18 cellular contexts compared by ENCODE assay signal in the genomic region with DNA sequence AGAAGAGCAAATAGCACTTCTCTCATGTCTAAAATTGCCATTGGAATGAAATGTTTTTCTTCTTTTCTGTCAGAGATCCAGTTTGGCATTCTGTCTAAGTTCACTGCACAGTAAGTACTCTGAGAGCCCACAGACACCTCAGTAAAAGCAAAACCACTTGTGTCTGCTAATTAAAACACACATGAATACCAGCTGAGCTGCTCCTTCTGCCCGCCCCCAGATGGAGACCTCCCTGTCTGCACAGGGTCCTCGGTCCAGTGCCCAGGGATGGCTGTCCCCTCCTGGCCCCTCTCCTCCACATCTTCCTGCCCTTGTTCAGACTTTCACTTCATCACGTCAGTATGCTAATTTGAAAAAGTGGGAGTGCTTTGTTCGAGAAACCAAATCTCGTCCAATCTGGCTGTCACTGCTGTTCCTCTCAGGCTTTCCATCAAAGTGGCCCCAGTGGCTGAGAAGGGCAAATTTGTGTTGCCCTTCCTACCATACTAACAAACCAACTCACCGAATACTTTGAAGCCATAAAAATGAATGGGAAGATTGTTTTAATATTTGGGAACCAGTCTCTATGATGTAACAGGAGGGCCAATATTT. TPM values are rescaled to one million over a fixed set of nuclear protein-coding genes. Genes with fewer than 3 reads are reported as not detected.
DNase-seq lines count a peak whose midpoint lies in the region; ATAC-seq and TF ChIP-seq lines count a peak whose summit lies in the region.
"Had no signal": no experiment of that assay in that cellular context is flagged by ENCODE, and none has a peak within 500 bp of the region (broad histone marks: within the 10 kb centered on the region; RNA-seq: fewer than 3 reads in every experiment).

No MANE protein-coding gene starts in this region.

- peaks cover 4% of the 10 kb centered on the region; the same call in 1 of the 2 replicates for H3K4me1 ChIP-seq in IMR-90 (ENCODE audit: control insufficient read depth, insufficient read depth, low read length)

- TF ChIP-seq CTCF in IMR-90 (conservative IDR thresholded peaks at IDR 0.05; ENCODE audit: low read depth, low read length) (no peak), nephron (IDR thresholded peaks at IDR 0.05; ENCODE audit: unreplicated experiment in 3 of 3) (no peak), glutamatergic neuron (IDR thresholded peaks at IDR 0.05; ENCODE audit: partially characterized antibody, unreplicated experiment) (no peak)

- H3K36me3 ChIP-seq in IMR-90 (ENCODE audit: control insufficient read depth, insufficient read depth, low read length) = no peaks in the 10 kb centered on the region
- H3K36me3 ChIP-seq: transverse colon had no signal

- H3K4me2 ChIP-seq in IMR-90 (ENCODE audit: low read depth, low read length) = peak overlapping the region; percentile 57; the same call in 1 of the 2 replicates

- H3K4me3 ChIP-seq in IMR-90 (ENCODE audit: insufficient read depth, low read depth, low read length) = no peak overlapping the region
- H3K4me3 ChIP-seq: lung, transverse colon had no signal

- no peaks in the 10 kb centered on the region for H3K9me3 ChIP-seq in IMR-90 (ENCODE audit: control insufficient read depth, insufficient read depth, low read length)
- H3K9me3 ChIP-seq: transverse colon had no signal

- H2BK20ac ChIP-seq in IMR-90 (ENCODE audit: low read depth, low read length) = no peak overlapping the region

- H4K91ac ChIP-seq in IMR-90 (ENCODE audit: insufficient read depth, low read depth, low read length) = no peak overlapping the region

- no peak overlapping the region for H3K4ac ChIP-seq in IMR-90 (ENCODE audit: low read depth, low read length)

- BruUV-seq in IMR-90 (replicated peaks; lab: Mats Ljungman, UMichigan) = no TSS peak

- no peaks in the 10 kb centered on the region for H3K27me3 Mint-ChIP-seq in nephron (ENCODE audit: low read depth)
- H3K27me3 Mint-ChIP-seq in glutamatergic neuron (ENCODE audit: unreplicated experiment) = no peaks in the 10 kb centered on the region

- H2BK5ac ChIP-seq in IMR-90 (ENCODE audit: low read depth, low read length, poor library complexity, severe bottlenecking) = no peak overlapping the region

- H3K56ac ChIP-seq in IMR-90 (ENCODE audit: extremely low read depth, insufficient read depth, low read length) = no peak overlapping the region

- intact Hi-C loops in IMR-90 (cut with micrococcal nuclease) = no loop called here

- POLR2A ChIA-PET in IMR-90 (lab: Charles Lee; ENCODE audit: unreplicated experiment) = no interaction called here

- no peaks in the 10 kb centered on the region for H3K9me3 Mint-ChIP-seq in nephron
- no peaks in the 10 kb centered on the region for H3K9me3 Mint-ChIP-seq in glutamatergic neuron (ENCODE audit: unreplicated experiment)

- CTCF ChIA-PET in IMR-90 (lab: Yijun Ruan, JAX) = no interaction called here

- no peak overlapping the region for H4K5ac ChIP-seq in IMR-90 (ENCODE audit: low read depth, low read length)

- no peak overlapping the region for H3K14ac ChIP-seq in IMR-90 (replicated peaks; ENCODE audit: low read depth, low read length)

- H3K4me1 Mint-ChIP-seq in nephron (peaks cover 53% of the 10 kb centered on the region), glutamatergic neuron (ENCODE audit: low read depth, unreplicated experiment) (peaks cover 6% of the 10 kb centered on the region)

- no peak overlapping the region for H4K8ac ChIP-seq in IMR-90 (ENCODE audit: low read depth in 2 of 2, low read length in 2 of 2)

- peak overlapping the region; percentile 48 to 63 (median 53) for H3K27ac Mint-ChIP-seq in nephron
- H3K27ac Mint-ChIP-seq in glutamatergic neuron (ENCODE audit: unreplicated experiment) = no peak overlapping the region
- H3K27ac Mint-ChIP-seq: activated naive CD8-positive, alpha-beta T cell had no signal

- WGBS in IMR-90 (ENCODE audit: extremely low coverage in 2 of 2, insufficient read length in 1 of 2), 2 experiments = no CpG with 5 or more reads among the region's 6 CpGs

- no peak overlapping the region for H3K18ac ChIP-seq in IMR-90 (ENCODE audit: low read depth, low read length)

- H3K9me1 ChIP-seq in IMR-90 (ENCODE audit: insufficient read depth, low read length) = peaks cover 3% of the 10 kb centered on the region; the same call in 1 of the 2 replicates

- no peak for TF ChIP-seq POLR2A in IMR-90 (IDR thresholded peaks at IDR 0.05; ENCODE audit: low read depth, low read length)

- ATAC-seq in IMR-90 (ENCODE audit: low read depth) = no peak

- H2BK120ac ChIP-seq in IMR-90 (ENCODE audit: low read depth, low read length) = no peak overlapping the region

- no peak overlapping the region for H2BK15ac ChIP-seq in IMR-90 (ENCODE audit: low read depth, low read length)

- TF ChIP-seq RAD21 in IMR-90 (IDR thresholded peaks at IDR 0.05; ENCODE audit: low read length) = no peak

- peaks cover 5% of the 10 kb centered on the region for H3K36me3 Mint-ChIP-seq in nephron (ENCODE audit: low read depth)
- no peaks in the 10 kb centered on the region for H3K36me3 Mint-ChIP-seq in glutamatergic neuron (ENCODE audit: unreplicated experiment)

- H4K20me1 ChIP-seq in IMR-90 (ENCODE audit: insufficient read depth, low read length) = no peaks in the 10 kb centered on the region

- H3K9ac ChIP-seq in IMR-90 (ENCODE audit: low read depth, low read length) = no peak overlapping the region

- H3K79me1 ChIP-seq in IMR-90 (ENCODE audit: low read depth in 1 of 2, low read length in 2 of 2) = no peaks in the 10 kb centered on the region

- H2AFZ ChIP-seq in IMR-90 (replicated peaks; ENCODE audit: low read length, poor library complexity) = peak overlapping the region; percentile 54

- no peak overlapping the region for H2AK9ac ChIP-seq in IMR-90 (replicated peaks; ENCODE audit: low read depth, low read length, poor library complexity)

- peaks cover 14% of the 10 kb centered on the region for H3K27me3 ChIP-seq in IMR-90 (ENCODE audit: control insufficient read depth, insufficient read depth, low read length)
- H3K27me3 ChIP-seq: transverse colon had no signal

- no peak overlapping the region for H3K23ac ChIP-seq in IMR-90 (ENCODE audit: low read depth, low read length)

- in situ Hi-C loops in IMR-90 (cut with MboI; ENCODE audit: low sequenced_read_pairs) = no loop called here

- H3K27ac ChIP-seq in IMR-90 (ENCODE audit: insufficient read depth, low read length) = no peak overlapping the region
- H3K27ac ChIP-seq: transverse colon had no signal

- peak; percentile 5 for DNase-seq in EL
- no peak for DNase-seq in IMR-90
- DNase-seq in fibroblast of peridontal ligament (ENCODE audit: extremely low read depth) = peak; percentile 13
- DNase-seq in cerebellum (ENCODE audit: low spot score) = no peak
- no peak for DNase-seq in NCI-H1417 treated with DMSO at 0.1 percent for 48 hours (lab: John Stamatoyannopoulos, UW)
- DNase-seq in glutamatergic neuron = no peak
- DNase-seq in dedifferentiated amniotic fluid mesenchymal stem cell (ENCODE audit: extremely low spot score) = no peak
- DNase-seq: activated CD4-positive, CD25-positive, alpha-beta regulatory T cell treated with anti-CD3 and anti-CD28 coated beads, Interleukin-2, amount 50 U/mL, for 72 hours; erythroblast; NCI-H1048; NCI-H2227 treated with DMSO at 0.1 percent for 48 hours; occipital lobe; T-helper 2 cell; transverse colon had no signal

- H2AK5ac ChIP-seq in IMR-90 (ENCODE audit: low read depth, low read length) = no peak overlapping the region

- dilution Hi-C loops in IMR-90 (cut with HindIII; ENCODE audit: low sequenced_read_pairs, unreplicated experiment) = no loop called here

- peak overlapping the region in 1 of 3 experiments; percentile 9 for H3K4me3 Mint-ChIP-seq in nephron
- H3K4me3 Mint-ChIP-seq in glutamatergic neuron (ENCODE audit: unreplicated experiment) = no peak overlapping the region
- H3K4me3 Mint-ChIP-seq: activated naive CD8-positive, alpha-beta T cell had no signal

TF ChIP-seq in IMR-90, 13 proteins besides CTCF, POLR2A, EP300 and RAD21:
- no peak for TF ChIP-seq RCOR1 (IDR thresholded peaks at IDR 0.05; ENCODE audit: insufficient replicate concordance, low read length)
- TF ChIP-seq NFE2L2 (IDR thresholded peaks at IDR 0.05; ENCODE audit: low read depth, low read length) = no peak
- TF ChIP-seq RFX5 (IDR thresholded peaks at IDR 0.05; ENCODE audit: low read depth, low read length) = no peak
- TF ChIP-seq, protein P1, sequence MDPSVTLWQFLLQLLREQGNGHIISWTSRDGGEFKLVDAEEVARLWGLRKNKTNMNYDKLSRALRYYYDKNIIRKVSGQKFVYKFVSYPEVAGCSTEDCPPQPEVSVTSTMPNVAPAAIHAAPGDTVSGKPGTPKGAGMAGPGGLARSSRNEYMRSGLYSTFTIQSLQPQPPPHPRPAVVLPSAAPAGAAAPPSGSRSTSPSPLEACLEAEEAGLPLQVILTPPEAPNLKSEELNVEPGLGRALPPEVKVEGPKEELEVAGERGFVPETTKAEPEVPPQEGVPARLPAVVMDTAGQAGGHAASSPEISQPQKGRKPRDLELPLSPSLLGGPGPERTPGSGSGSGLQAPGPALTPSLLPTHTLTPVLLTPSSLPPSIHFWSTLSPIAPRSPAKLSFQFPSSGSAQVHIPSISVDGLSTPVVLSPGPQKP (IDR thresholded peaks at IDR 0.05; ENCODE audit: borderline replicate concordance, low read depth, low read length) = no peak
- TF ChIP-seq MXI1 (IDR thresholded peaks at IDR 0.05; ENCODE audit: borderline replicate concordance, low read depth, low read length) = no peak
- no peak for TF ChIP-seq CEBPB (IDR thresholded peaks at IDR 0.05; ENCODE audit: low read depth, low read length)
- TF ChIP-seq SMC3 (IDR thresholded peaks at IDR 0.05; ENCODE audit: low read depth, low read length) = no peak
- no peak for TF ChIP-seq CHD1 (IDR thresholded peaks at IDR 0.05; ENCODE audit: low read depth, low read length)
- TF ChIP-seq, protein P2, sequence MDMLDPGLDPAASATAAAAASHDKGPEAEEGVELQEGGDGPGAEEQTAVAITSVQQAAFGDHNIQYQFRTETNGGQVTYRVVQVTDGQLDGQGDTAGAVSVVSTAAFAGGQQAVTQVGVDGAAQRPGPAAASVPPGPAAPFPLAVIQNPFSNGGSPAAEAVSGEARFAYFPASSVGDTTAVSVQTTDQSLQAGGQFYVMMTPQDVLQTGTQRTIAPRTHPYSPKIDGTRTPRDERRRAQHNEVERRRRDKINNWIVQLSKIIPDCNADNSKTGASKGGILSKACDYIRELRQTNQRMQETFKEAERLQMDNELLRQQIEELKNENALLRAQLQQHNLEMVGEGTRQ (IDR thresholded peaks at IDR 0.05; ENCODE audit: low read depth, low read length) = no peak
- no peak for TF ChIP-seq MAFK (IDR thresholded peaks at IDR 0.05; ENCODE audit: low read depth, low read length)
- TF ChIP-seq MAZ (IDR thresholded peaks at IDR 0.05; ENCODE audit: borderline replicate concordance, low read depth, low read length) = no peak
- no peak for TF ChIP-seq FOS (IDR thresholded peaks at IDR 0.05; ENCODE audit: low read depth, low read length)
- no peak for TF ChIP-seq BHLHE40 (IDR thresholded peaks at IDR 0.05; ENCODE audit: low read depth, low read length)

RNA-seq across cellular contexts. Expression of a gene that starts 43.5 kb away (rescaled TPM):
- total RNA-seq in IMR-90 (2012; rRNA removed) (not detected in 2 replicates), cerebellum (5.4 TPM), glutamatergic neuron (ENCODE audit: unreplicated experiment) (not detected)
- polyA plus RNA-seq in IMR-90 (2012; rRNA removed) = not detected in 2 replicates
- polyA plus RNA-seq in IMR-90 (2012; cell fraction: cytosol; rRNA removed) = not detected in 2 replicates
- not detected in 2 replicates for polyA plus RNA-seq in IMR-90 (2012; cell fraction: nucleus; rRNA removed; ENCODE audit: low replicate concordance)
- total RNA-seq: HT1080 had no signal
- polyA plus RNA-seq: lung had no signal

Comparison
In these comparisons a context has a peak if more than half of its experiments do, and no peak if none do; other contexts are left out.
1. DNase-seq: peak in EL (single experiment) and fibroblast of peridontal ligament (single experiment); none in IMR-90 (single experiment), cerebellum (single experiment), NCI-H1417 treated with DMSO at 0.1 percent for 48 hours (single experiment), glutamatergic neuron (single experiment) and dedifferentiated amniotic fluid mesenchymal stem cell (single experiment).